In genomic region chr12:89180496-89180895, GRCh38 we compare ENCODE assay signal across 21 cellular contexts.
DNase-seq lines count a peak whose midpoint lies in the region; ATAC-seq and TF ChIP-seq lines count a peak whose summit lies in the region.
"Had no signal": no experiment of that assay in that cellular context is flagged by ENCODE, and none has a peak within 500 bp of the region (broad histone marks: within the 10 kb centered on the region; RNA-seq: fewer than 3 reads in every experiment).

No MANE protein-coding gene starts in this region.

- 93% methylated on average over 2 of the region's 2 CpGs for WGBS in mammary epithelial cell (ENCODE audit: low coverage, missing lambda C conversion rate)
- 60% methylated on average over 2 of the region's 2 CpGs for WGBS in suprapubic skin

- H3K9ac ChIP-seq in mammary epithelial cell (ENCODE audit: insufficient read depth, low read length): no peak overlapping the region

- H3K4me1 ChIP-seq in mammary epithelial cell (ENCODE audit: insufficient read depth, low read length): peaks cover 41% of the 10 kb centered on the region
- peaks cover 39% of the 10 kb centered on the region for H3K4me1 ChIP-seq in suprapubic skin
- H3K4me1 ChIP-seq: colonic mucosa had no signal

- peaks cover 32% of the 10 kb centered on the region for H3K4me1 Mint-ChIP-seq in T-helper 1 cell treated with Interleukin-12 subunit alpha and Interleukin-12 subunit beta and Interleukin-4 antibody, amounts not matched to agents 30 μg/mL and 1 μg/mL, for 36 hours (ENCODE audit: low read depth)
- H3K4me1 Mint-ChIP-seq in natural killer cell treated with Interleukin-12 subunit alpha and Interleukin-12 subunit beta and Interleukin-15 and Interleukin-18, amount 100 ng/mL, for 72 hours (ENCODE audit: low read depth in 2 of 2): peaks cover 26 to 36% of the 10 kb centered on the region in 2 donors
- H3K4me1 Mint-ChIP-seq in natural killer cell: peaks cover 19 to 21% of the 10 kb centered on the region in 2 donors

- H4K20me1 ChIP-seq in mammary epithelial cell (ENCODE audit: insufficient read depth, low read length): no peaks in the 10 kb centered on the region

- intact Hi-C loops in natural killer cell (cut with micrococcal nuclease): no loop called here
- intact Hi-C loops in mammary epithelial cell (cut with micrococcal nuclease): loop anchor here (1.0 to 5.0 kb wide), 3 partner anchors 17 to 113 kb away; no protein-coding TSS in a partner anchor

- dilution Hi-C loops in mammary epithelial cell (cut with HindIII; ENCODE audit: low sequenced_read_pairs): no loop called here

- TF ChIP-seq CTCF in natural killer cell (IDR thresholded peaks at IDR 0.05): no peak
- no peak for TF ChIP-seq CTCF in mammary epithelial cell (conservative IDR thresholded peaks at IDR 0.05 in 1 of 2, IDR thresholded peaks at IDR 0.05 in 1 of 2; ENCODE audit: extremely low read depth in 1 of 2, insufficient read depth in 1 of 2, low read depth in 1 of 2, low read length in 2 of 2)
- no peak for TF ChIP-seq CTCF in suprapubic skin (IDR thresholded peaks at IDR 0.05)

- no peak for DNase-seq in T-helper 1 cell
- DNase-seq in natural killer cell treated with Interleukin-12 subunit alpha and Interleukin-12 subunit beta and Interleukin-15 and Interleukin-18, amount 100 ng/mL, for 72 hours (ENCODE audit: low spot score): no peak
- DNase-seq in natural killer cell: no peak
- DNase-seq in mammary epithelial cell: no peak
- DNase-seq in suprapubic skin (ENCODE audit: low spot score in 2 of 2): no peak
- no peak for DNase-seq in anterior cingulate cortex (lab: John Stamatoyannopoulos, UW)
- DNase-seq: activated CD4-positive, alpha-beta T cell treated with anti-CD3 and anti-CD28 coated beads for 4 hours; glutamatergic neuron; Karpas-422; mesendoderm; naive thymus-derived CD4-positive, alpha-beta T cell; NCI-H187 treated with DMSO at 0.1 percent for 48 hours; stimulated activated CD4-positive, alpha-beta T cell treated with anti-CD3 and anti-CD28 coated beads, Interleukin-4, amount 100 ng/mL, for 24 hours; stomach had no signal

- no peak for ATAC-seq in natural killer cell treated with Interleukin-12 subunit alpha and Interleukin-12 subunit beta and Interleukin-15 and Interleukin-18, amount 100 ng/mL, for 72 hours
- no peak for ATAC-seq in natural killer cell
- no peak for ATAC-seq in GM18907 (IDR thresholded peaks at IDR 0.05; ENCODE audit: unreplicated experiment)

- CTCF ChIA-PET in mammary epithelial cell (lab: Charles Lee; ENCODE audit: low non-redundant PET): interaction anchor here (0.5 kb wide), 1 partner anchor 163 kb away, joined by 3 read pairs; no protein-coding TSS in a partner anchor

- in situ Hi-C loops in mammary epithelial cell (cut with MboI; ENCODE audit: low sequenced_read_pairs in 2 of 2): no loop called here

- no peak for TF ChIP-seq EP300 in suprapubic skin (IDR thresholded peaks at IDR 0.05)

- no peaks in the 10 kb centered on the region for H3K27me3 Mint-ChIP-seq in T-helper 1 cell treated with Interleukin-12 subunit alpha and Interleukin-12 subunit beta and Interleukin-4 antibody, amounts not matched to agents 30 μg/mL and 1 μg/mL, for 36 hours (ENCODE audit: low read depth)
- no peaks in the 10 kb centered on the region for H3K27me3 Mint-ChIP-seq in natural killer cell treated with Interleukin-12 subunit alpha and Interleukin-12 subunit beta and Interleukin-15 and Interleukin-18, amount 100 ng/mL, for 72 hours
- H3K27me3 Mint-ChIP-seq in natural killer cell (ENCODE audit: low read depth in 2 of 2): no peaks in the 10 kb centered on the region
- H3K27me3 Mint-ChIP-seq: naive thymus-derived CD4-positive, alpha-beta T cell; type B pancreatic cell had no signal

- H3K27ac ChIP-seq in mammary epithelial cell (ENCODE audit: insufficient read depth, low read depth, low read length): peak overlapping the region; percentile 81
- peak overlapping the region; percentile 24 for H3K27ac ChIP-seq in suprapubic skin
- H3K27ac ChIP-seq: 22Rv1, colonic mucosa, ovary, right atrium auricular region had no signal

- peak overlapping the region; percentile 21 for H3K4me2 ChIP-seq in mammary epithelial cell (ENCODE audit: insufficient read depth, low read depth, low read length)

- peak overlapping the region; percentile 43 for H3K4me3 Mint-ChIP-seq in T-helper 1 cell treated with Interleukin-12 subunit alpha and Interleukin-12 subunit beta and Interleukin-4 antibody, amounts not matched to agents 30 μg/mL and 1 μg/mL, for 36 hours
- H3K4me3 Mint-ChIP-seq in natural killer cell treated with Interleukin-12 subunit alpha and Interleukin-12 subunit beta and Interleukin-15 and Interleukin-18, amount 100 ng/mL, for 72 hours: peak overlapping the region; percentile 30
- H3K4me3 Mint-ChIP-seq in natural killer cell: no peak overlapping the region
- H3K4me3 Mint-ChIP-seq: type B pancreatic cell had no signal

- H3K4me3 ChIP-seq in mammary epithelial cell (replicated peaks in 1 of 3; ENCODE audit: insufficient read depth in 1 of 3, low read depth in 2 of 3, low read length in 3 of 3): no peak overlapping the region
- H3K4me3 ChIP-seq in suprapubic skin: no peak overlapping the region
- H3K4me3 ChIP-seq: colonic mucosa, ovary, right atrium auricular region, stomach had no signal

- no peaks in the 10 kb centered on the region for H3K79me2 ChIP-seq in mammary epithelial cell (ENCODE audit: insufficient read depth, low read length)

- no peaks in the 10 kb centered on the region for H3K27me3 ChIP-seq in mammary epithelial cell (ENCODE audit: insufficient read depth, low read length)
- no peaks in the 10 kb centered on the region for H3K27me3 ChIP-seq in suprapubic skin
- H3K27me3 ChIP-seq: colonic mucosa, ovary, right atrium auricular region, stomach had no signal

- H3K9me3 ChIP-seq in mammary epithelial cell (replicated peaks; ENCODE audit: insufficient read depth, low read length) (no peaks in the 10 kb centered on the region), suprapubic skin (no peaks in the 10 kb centered on the region)
- H3K9me3 ChIP-seq: colonic mucosa, ovary, right atrium auricular region, stomach had no signal

- BruUV-seq in mammary epithelial cell (replicated peaks; lab: Mats Ljungman, UMichigan): no TSS peak

- TF ChIP-seq POLR2A in suprapubic skin (IDR thresholded peaks at IDR 0.05): no peak

- peak overlapping the region; percentile 85 for H3K27ac Mint-ChIP-seq in T-helper 1 cell treated with Interleukin-12 subunit alpha and Interleukin-12 subunit beta and Interleukin-4 antibody, amounts not matched to agents 30 μg/mL and 1 μg/mL, for 36 hours
- H3K27ac Mint-ChIP-seq in natural killer cell treated with Interleukin-12 subunit alpha and Interleukin-12 subunit beta and Interleukin-15 and Interleukin-18, amount 100 ng/mL, for 72 hours: peak overlapping the region; percentile 65 to 85
- no peak overlapping the region for H3K27ac Mint-ChIP-seq in natural killer cell
- H3K27ac Mint-ChIP-seq: type B pancreatic cell had no signal

- H3K36me3 Mint-ChIP-seq in T-helper 1 cell treated with Interleukin-12 subunit alpha and Interleukin-12 subunit beta and Interleukin-4 antibody, amounts not matched to agents 30 μg/mL and 1 μg/mL, for 36 hours (ENCODE audit: low read depth): peaks cover 1% of the 10 kb centered on the region
- H3K36me3 Mint-ChIP-seq in natural killer cell treated with Interleukin-12 subunit alpha and Interleukin-12 subunit beta and Interleukin-15 and Interleukin-18, amount 100 ng/mL, for 72 hours: no peaks in the 10 kb centered on the region
- no peaks in the 10 kb centered on the region for H3K36me3 Mint-ChIP-seq in natural killer cell
- H3K36me3 Mint-ChIP-seq: type B pancreatic cell had no signal

- H2AFZ ChIP-seq in mammary epithelial cell (ENCODE audit: low read depth, low read length): no peak overlapping the region

- H3K9me3 Mint-ChIP-seq in T-helper 1 cell treated with Interleukin-12 subunit alpha and Interleukin-12 subunit beta and Interleukin-4 antibody, amounts not matched to agents 30 μg/mL and 1 μg/mL, for 36 hours: peaks cover 6% of the 10 kb centered on the region
- H3K9me3 Mint-ChIP-seq in natural killer cell treated with Interleukin-12 subunit alpha and Interleukin-12 subunit beta and Interleukin-15 and Interleukin-18, amount 100 ng/mL, for 72 hours: peaks cover 3% of the 10 kb centered on the region
- no peaks in the 10 kb centered on the region for H3K9me3 Mint-ChIP-seq in natural killer cell
- H3K9me3 Mint-ChIP-seq: type B pancreatic cell had no signal

- H3K36me3 ChIP-seq in mammary epithelial cell (ENCODE audit: insufficient read depth, low read length) (no peaks in the 10 kb centered on the region), suprapubic skin (no peaks in the 10 kb centered on the region)
- H3K36me3 ChIP-seq: colonic mucosa, ovary, right atrium auricular region, stomach had no signal

Comparison
In these comparisons a context has a peak if more than half of its experiments do, and no peak if none do; other contexts are left out.
1. H3K27ac Mint-ChIP-seq: peak in T-helper 1 cell treated with Interleukin-12 subunit alpha and Interleukin-12 subunit beta and Interleukin-4 antibody, amounts not matched to agents 30 μg/mL and 1 μg/mL, for 36 hours (single experiment) and natural killer cell treated with Interleukin-12 subunit alpha and Interleukin-12 subunit beta and Interleukin-15 and Interleukin-18, amount 100 ng/mL, for 72 hours (2 of 2); none in natural killer cell (0 of 2).